Comparison of ENCODE assay signal across 19 cellular contexts in the genomic region with DNA sequence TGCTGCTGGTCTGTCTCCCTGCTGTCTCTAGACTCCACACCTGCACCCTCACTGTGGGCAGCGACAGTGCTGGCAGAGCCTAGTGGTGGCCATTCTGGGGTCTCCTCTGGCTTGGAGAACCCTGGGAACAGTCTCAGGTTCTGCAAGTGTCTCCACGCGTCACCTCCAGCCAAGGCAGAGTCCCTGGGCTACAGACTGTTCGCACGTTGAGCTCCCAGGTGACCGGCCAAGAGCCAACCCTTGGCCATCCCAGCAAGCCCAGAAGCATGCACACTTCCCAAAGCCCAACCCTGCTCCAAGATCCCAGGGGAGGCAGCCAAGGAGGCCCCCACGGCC. TPM values are rescaled to one million over a fixed set of nuclear protein-coding genes. Genes with fewer than 3 reads are reported as not detected.
DNase-seq lines count a peak whose midpoint lies in the region; ATAC-seq and TF ChIP-seq lines count a peak whose summit lies in the region.
"Had no signal": no experiment of that assay in that cellular context is flagged by ENCODE, and none has a peak within 500 bp of the region (broad histone marks: within the 10 kb centered on the region; RNA-seq: fewer than 3 reads in every experiment).

No MANE protein-coding gene starts in this region.

- no peak overlapping the region for H3K4me2 ChIP-seq in HCT116 (ENCODE audit: low read length)

- H3K27me3 ChIP-seq in HCT116 (ENCODE audit: insufficient read depth, low read length) (no peaks in the 10 kb centered on the region), skeletal muscle tissue (ENCODE audit: control insufficient read depth in 3 of 3, insufficient read depth in 3 of 3, low read length in 3 of 3) (peaks cover 0 to 21% (median 5%) of the 10 kb centered on the region in 3 donors)
- H3K27me3 ChIP-seq: BE2C had no signal

- no TSS peak for BruUV-seq in HCT116 (replicated peaks; lab: Mats Ljungman, UMichigan)

- ATAC-seq in left cardiac atrium (no peak), left ventricle myocardium superior (no peak), HCT116 (no peak)

- no peak for TF ChIP-seq RAD21 in HCT116 (IDR thresholded peaks at IDR 0.05; ENCODE audit: low read depth)

- H3K27ac ChIP-seq in HCT116 (ENCODE audit: low read depth, low read length) (no peak overlapping the region), skeletal muscle tissue (ENCODE audit: low read depth, low read length) (no peak overlapping the region)
- H3K27ac ChIP-seq: GM23248, HL-60 had no signal

- CTCF ChIA-PET in HCT116 (lab: Charles Lee): no interaction called here

- H3K9me2 ChIP-seq in HCT116 (ENCODE audit: insufficient read depth): no peaks in the 10 kb centered on the region

- H3K36me3 ChIP-seq in HCT116 (ENCODE audit: control insufficient read depth in 1 of 2, insufficient read depth in 2 of 2, low read length in 2 of 2) (peaks cover 43 to 73% of the 10 kb centered on the region in 2 experiments), skeletal muscle tissue (ENCODE audit: control insufficient read depth in 3 of 3, insufficient read depth in 3 of 3, low read length in 3 of 3) (peaks cover 35 to 74% (median 59%) of the 10 kb centered on the region in 3 donors)

- peaks cover 50% of the 10 kb centered on the region for H3K79me2 ChIP-seq in HCT116 (ENCODE audit: insufficient read depth, low read length)

- RAD21 ChIA-PET in HCT116 (lab: Charles Lee; ENCODE audit: low non-redundant PET in 1 of 2, low total read pairs in 2 of 2, uncharacterized antibody in 2 of 2, unreplicated experiment in 2 of 2): no interaction called here

- POLR2A ChIA-PET in HCT116 (lab: Charles Lee): no interaction called here

- peaks cover 11 to 21% of the 10 kb centered on the region in 2 experiments; a peak in 3 of 4 replicates for H3K4me1 ChIP-seq in HCT116 (ENCODE audit: control insufficient read depth in 1 of 2, insufficient read depth in 2 of 2, low read length in 2 of 2)
- H3K4me1 ChIP-seq in skeletal muscle tissue (ENCODE audit: control insufficient read depth in 3 of 3, insufficient read depth in 3 of 3, low read length in 3 of 3): peaks cover 23 to 57% (median 41%) of the 10 kb centered on the region in 3 donors

- no peaks in the 10 kb centered on the region for H4K20me1 ChIP-seq in HCT116 (ENCODE audit: insufficient read depth)

- intact Hi-C loops in left cardiac atrium (cut with DNase I): no loop called here
- intact Hi-C loops in left ventricle myocardium superior (cut with micrococcal nuclease): no loop called here
- intact Hi-C loops in HCT116 (cut with micrococcal nuclease): no loop called here

- TF ChIP-seq POLR2A in HCT116 (IDR thresholded peaks at IDR 0.05; ENCODE audit: borderline replicate concordance, extremely low read depth, insufficient read depth, insufficient read length): no peak

- H3K9ac ChIP-seq in HCT116 (ENCODE audit: low read length) (no peak overlapping the region), skeletal muscle tissue (ENCODE audit: low read depth in 1 of 3, low read length in 3 of 3) (peak overlapping the region in 2 of 3 donors; percentile 0 to 95)
- H3K9ac ChIP-seq: GM23248 had no signal

- no peak overlapping the region for H3K4me3 ChIP-seq in HCT116 (replicated peaks in 1 of 2; ENCODE audit: low read depth in 1 of 2, low read length in 2 of 2)
- H3K4me3 ChIP-seq in skeletal muscle tissue (ENCODE audit: low read length in 3 of 3): no peak overlapping the region
- H3K4me3 ChIP-seq: GM23248 had no signal

- no peak for TF ChIP-seq CTCF in HCT116 (IDR thresholded peaks at IDR 0.05 in 2 of 3, conservative IDR thresholded peaks at IDR 0.05 in 1 of 3; ENCODE audit: borderline replicate concordance in 1 of 3, insufficient read depth in 1 of 3, low read depth in 2 of 3, low read length in 2 of 3)

- DNase-seq in left cardiac atrium (peak; percentile 15), left ventricle myocardium superior (no peak), HCT116 (ENCODE audit: low read depth, low spot score) (no peak), islet precursor cell (peak; percentile 43), NCI-H510A treated with DMSO at 0.1 percent for 48 hours (lab: John Stamatoyannopoulos, UW) (no peak)
- no peak for DNase-seq in activated CD4-positive, CD25-positive, alpha-beta regulatory T cell treated with anti-CD3 and anti-CD28 coated beads, Interleukin-2, amount 50 U/mL, for 72 hours
- DNase-seq: ACHN; BE2C; C1 segment of cervical spinal cord; CD4-positive, CD25-positive, alpha-beta regulatory T cell; CD8-positive, alpha-beta memory T cell; COR-L47; GDM1; GM23248; HCEC 1CT; HFFc6 had no signal

- H3K9me3 ChIP-seq in HCT116 (ENCODE audit: control insufficient read depth in 1 of 2, insufficient read depth in 1 of 2, low read depth in 1 of 2, low read length in 2 of 2): no peaks in the 10 kb centered on the region
- H3K9me3 ChIP-seq in skeletal muscle tissue (ENCODE audit: control insufficient read depth in 3 of 3, low read length in 3 of 3): no peaks in the 10 kb centered on the region
- H3K9me3 ChIP-seq: BE2C had no signal

- H2AFZ ChIP-seq in HCT116 (ENCODE audit: low read depth, low read length, poor library complexity, severe bottlenecking): no peak overlapping the region
- H2AFZ ChIP-seq: GM23248 had no signal

TF ChIP-seq in HCT116, 20 proteins besides CTCF, POLR2A, EP300 and RAD21:
- TF ChIP-seq POLR2AphosphoS5 (IDR thresholded peaks at IDR 0.05; ENCODE audit: low read depth, low read length) (peak; percentile 20; the same call in 1 of the 2 replicates), SIN3A (IDR thresholded peaks at IDR 0.05; ENCODE audit: low read depth) (no peak)
- TF ChIP-seq, protein P1, sequence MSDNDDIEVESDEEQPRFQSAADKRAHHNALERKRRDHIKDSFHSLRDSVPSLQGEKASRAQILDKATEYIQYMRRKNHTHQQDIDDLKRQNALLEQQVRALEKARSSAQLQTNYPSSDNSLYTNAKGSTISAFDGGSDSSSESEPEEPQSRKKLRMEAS (IDR thresholded peaks at IDR 0.05): no peak

RNA-seq across cellular contexts. Expression of gene EEF1A2, which starts 4.8 kb away (rescaled TPM):
- total RNA-seq in left cardiac atrium (100 to 1,000 TPM; 656 to 679 TPM), left ventricle myocardium superior (1,346 TPM), HCT116 (2021; ENCODE audit: unreplicated experiment) (454 TPM), skeletal muscle tissue (255 TPM)
- polyA plus RNA-seq in HCT116 (2012): 682 and 834 TPM in 2 replicates
- polyA plus RNA-seq: GM23248 had no signal

RNA-seq across cellular contexts. Expression of gene KCNQ2, which starts 21.6 kb away (rescaled TPM):
- total RNA-seq in left cardiac atrium (1 to 10 TPM in 1 of 2 donors, under 1 TPM in 1; 0.91 to 2.0 TPM), left ventricle myocardium superior (0.52 TPM), HCT116 (2021; ENCODE audit: unreplicated experiment) (86.5 TPM), skeletal muscle tissue (1.6 TPM)
- polyA plus RNA-seq in HCT116 (2012): 73.4 and 85.6 TPM in 2 replicates
- total RNA-seq: CD8-positive, alpha-beta memory T cell; GM23248; HFFc6 had no signal
- polyA plus RNA-seq: CD8-positive, alpha-beta memory T cell had no signal

RNA-seq across cellular contexts. Expression of gene PPDPF, which starts 26.5 kb away (rescaled TPM):
- total RNA-seq in left cardiac atrium: 100 to 1,000 TPM; 215 to 241 TPM
- total RNA-seq in left ventricle myocardium superior: 307 TPM
- 346 TPM for total RNA-seq in HCT116 (2021; ENCODE audit: unreplicated experiment)
- polyA plus RNA-seq in HCT116 (2012): 308 and 356 TPM in 2 replicates
- total RNA-seq in skeletal muscle tissue: 24.0 TPM

RNA-seq across cellular contexts. Expression of gene PTK6, which starts 43.1 kb away (rescaled TPM):
- total RNA-seq in left cardiac atrium (under 1 TPM in 1 of 2 donors, not detected in 1; 0.29 TPM), left ventricle myocardium superior (not detected), HCT116 (2021; ENCODE audit: unreplicated experiment) (6.7 TPM), skeletal muscle tissue (not detected)
- 7.2 and 8.0 TPM in 2 replicates for polyA plus RNA-seq in HCT116 (2012)
- total RNA-seq: GM23248, HT1080 had no signal
- polyA plus RNA-seq: GM23248 had no signal

RNA-seq across cellular contexts. Expression of gene SRMS, which starts 53.5 kb away (rescaled TPM):
- not detected for total RNA-seq in left cardiac atrium
- not detected for total RNA-seq in left ventricle myocardium superior
- 3.2 TPM for total RNA-seq in HCT116 (2021; ENCODE audit: unreplicated experiment)
- polyA plus RNA-seq in HCT116 (2012): 1.8 and 2.5 TPM in 2 replicates
- not detected for total RNA-seq in skeletal muscle tissue
- total RNA-seq: CD4-positive, CD25-positive, alpha-beta regulatory T cell; CD8-positive, alpha-beta memory T cell; GM23248; HFFc6; HT1080 had no signal
- polyA plus RNA-seq: CD4-positive, CD25-positive, alpha-beta regulatory T cell; CD8-positive, alpha-beta memory T cell; GM23248 had no signal

Comparison
In these comparisons a context has a peak if more than half of its experiments do, and no peak if none do; other contexts are left out.
1. DNase-seq: peak in left cardiac atrium (single experiment) and islet precursor cell (single experiment); none in left ventricle myocardium superior (single experiment), HCT116 (single experiment), activated CD4-positive, CD25-positive, alpha-beta regulatory T cell treated with anti-CD3 and anti-CD28 coated beads, Interleukin-2, amount 50 U/mL, for 72 hours (single experiment) and NCI-H510A treated with DMSO at 0.1 percent for 48 hours (single experiment).
2. RNA of gene KCNQ2, which starts 21.6 kb away (total RNA-seq): 86.5 TPM in HCT116 (single experiment); 0.91 to 2.0 TPM in left cardiac atrium, 1.6 TPM in skeletal muscle tissue (single experiment) and 0.52 TPM in left ventricle myocardium superior (single experiment); every median in the first group is over 10 times any median in the second.